ENCODE assay signal across 31 cellular contexts in genomic region chr7:83248000-83248399, GRCh38.
"Had no signal": no experiment of that assay in that cellular context is flagged by ENCODE, and none has a peak within 500 bp of the region (broad histone marks: within the 10 kb centered on the region; RNA-seq: fewer than 3 reads in every experiment).

No MANE protein-coding gene starts in this region.

- H3K27ac Mint-ChIP-seq: activated CD4-positive, alpha-beta memory T cell treated with anti-CD3 and anti-CD28 coated beads for 36 hours; activated CD4-positive, alpha-beta T cell treated with anti-CD3 and anti-CD28 coated beads, Interleukin-2, amount 10 ng/mL, durations not matched to agents 24 days and 14 days; activated naive CD4-positive, alpha-beta T cell treated with anti-CD3 and anti-CD28 coated beads, Interleukin-2, amount 50 U/mL, for 24 hours; activated naive CD8-positive, alpha-beta T cell treated with anti-CD3 and anti-CD28 coated beads, Interleukin-2, amount 50 U/mL, for 24 hours; activated T-cell treated with anti-CD3 and anti-CD28 coated beads, Interleukin-2, amount 50 U/mL, for 24 hours; activated T-helper 17 cell treated with anti-CD3 and anti-CD28 coated beads, Interleukin-2, amount 50 U/mL, for 72 hours; mesothelial cell of epicardium; naive B cell; nephron progenitor cell; T-helper 17 cell had no signal

- H3K9me3 Mint-ChIP-seq: activated CD4-positive, alpha-beta T cell treated with anti-CD3 and anti-CD28 coated beads, Interleukin-2, amount 10 ng/mL, durations not matched to agents 24 days and 14 days; nephron progenitor cell had no signal

- H3K9me3 ChIP-seq: esophagus squamous epithelium, neutrophil, right lobe of liver, testis, transverse colon had no signal

- H3K4me3 Mint-ChIP-seq: activated CD4-positive, alpha-beta memory T cell treated with anti-CD3 and anti-CD28 coated beads for 36 hours; activated CD4-positive, alpha-beta T cell treated with anti-CD3 and anti-CD28 coated beads, Interleukin-2, amount 10 ng/mL, durations not matched to agents 24 days and 14 days; activated naive CD4-positive, alpha-beta T cell treated with anti-CD3 and anti-CD28 coated beads, Interleukin-2, amount 50 U/mL, for 24 hours; activated naive CD8-positive, alpha-beta T cell treated with anti-CD3 and anti-CD28 coated beads, Interleukin-2, amount 50 U/mL, for 24 hours; activated T-cell treated with anti-CD3 and anti-CD28 coated beads, Interleukin-2, amount 50 U/mL, for 24 hours; activated T-helper 17 cell treated with anti-CD3 and anti-CD28 coated beads, Interleukin-2, amount 50 U/mL, for 72 hours; central memory CD8-positive, alpha-beta T cell; mesothelial cell of epicardium; naive B cell; nephron progenitor cell; T-helper 17 cell had no signal

- H3K27me3 ChIP-seq: esophagus squamous epithelium, neutrophil, right lobe of liver, testis, transverse colon had no signal

- H3K4me3 ChIP-seq: esophagus squamous epithelium, right lobe of liver, testis, transverse colon had no signal

- DNase-seq: activated CD4-positive, alpha-beta memory T cell treated with anti-CD3 and anti-CD28 coated beads for 36 hours; activated CD4-positive, alpha-beta T cell treated with anti-CD3 and anti-CD28 coated beads, Interleukin-2, amount 10 ng/mL, durations not matched to agents 24 days and 14 days; activated CD4-positive, CD25-positive, alpha-beta regulatory T cell treated with anti-CD3 and anti-CD28 coated beads, Interleukin-2, amount 50 U/mL, for 72 hours; activated CD8-positive, alpha-beta memory T cell treated with anti-CD3 and anti-CD28 coated beads, Interleukin-2, amount 50 U/mL, for 48 hours; activated naive CD8-positive, alpha-beta T cell treated with anti-CD3 and anti-CD28 coated beads, Interleukin-2, amount 50 U/mL, for 24 hours; activated T-cell treated with anti-CD3 and anti-CD28 coated beads, Interleukin-2, amount 50 U/mL, for 24 hours; amygdala; dermis blood vessel endothelial cell; effector CD4-positive, alpha-beta T cell; esophagus squamous epithelium; glutamatergic neuron; left cardiac atrium; left ventricle myocardium superior; naive B cell; nephron progenitor cell; right lobe of liver; stimulated activated CD4-positive, alpha-beta T cell treated with anti-CD3 and anti-CD28 coated beads, Interleukin-4, amount 100 ng/mL, for 1 hour; stimulated activated naive CD8-positive, alpha-beta T cell treated with anti-CD3 and anti-CD28 coated beads, Interleukin-15, Interleukin-2, amounts not matched to agents 100 U/mL and 50 U/mL, for 24 hours; T-helper 17 cell; T1000; testis; transverse colon; WERI-Rb-1 had no signal

- ATAC-seq: activated naive CD8-positive, alpha-beta T cell treated with anti-CD3 and anti-CD28 coated beads, Interleukin-2, amount 50 U/mL, for 24 hours; activated T-helper 17 cell treated with anti-CD3 and anti-CD28 coated beads, Interleukin-2, amount 50 U/mL, for 72 hours; left cardiac atrium; left ventricle myocardium superior; right lobe of liver; stimulated activated naive CD8-positive, alpha-beta T cell treated with anti-CD3 and anti-CD28 coated beads, Interleukin-15, Interleukin-2, amounts not matched to agents 100 U/mL and 50 U/mL, for 24 hours; T-helper 17 cell had no signal

- H3K36me3 Mint-ChIP-seq: activated CD4-positive, alpha-beta memory T cell treated with anti-CD3 and anti-CD28 coated beads for 36 hours; activated naive CD4-positive, alpha-beta T cell treated with anti-CD3 and anti-CD28 coated beads, Interleukin-2, amount 50 U/mL, for 24 hours; mesothelial cell of epicardium; naive B cell had no signal

- H3K36me3 ChIP-seq: esophagus squamous epithelium, neutrophil, right lobe of liver, transverse colon, WERI-Rb-1 had no signal

- H3K27me3 Mint-ChIP-seq: activated CD4-positive, alpha-beta memory T cell treated with anti-CD3 and anti-CD28 coated beads for 36 hours; activated CD4-positive, alpha-beta T cell treated with anti-CD3 and anti-CD28 coated beads, Interleukin-2, amount 10 ng/mL, durations not matched to agents 24 days and 14 days; activated naive CD4-positive, alpha-beta T cell treated with anti-CD3 and anti-CD28 coated beads, Interleukin-2, amount 50 U/mL, for 24 hours; activated naive CD8-positive, alpha-beta T cell treated with anti-CD3 and anti-CD28 coated beads, Interleukin-2, amount 50 U/mL, for 24 hours; activated T-cell treated with anti-CD3 and anti-CD28 coated beads, Interleukin-2, amount 50 U/mL, for 24 hours; activated T-helper 17 cell treated with anti-CD3 and anti-CD28 coated beads, Interleukin-2, amount 50 U/mL, for 72 hours; central memory CD8-positive, alpha-beta T cell; naive B cell; T-helper 17 cell had no signal

- H3K4me1 ChIP-seq: esophagus squamous epithelium, right lobe of liver, testis, transverse colon had no signal

- FAIRE-seq: bronchial epithelial cell, keratinocyte had no signal

- H3K4me1 Mint-ChIP-seq: activated CD4-positive, alpha-beta T cell treated with anti-CD3 and anti-CD28 coated beads, Interleukin-2, amount 10 ng/mL, durations not matched to agents 24 days and 14 days; activated naive CD4-positive, alpha-beta T cell treated with anti-CD3 and anti-CD28 coated beads, Interleukin-2, amount 50 U/mL, for 24 hours; activated naive CD8-positive, alpha-beta T cell treated with anti-CD3 and anti-CD28 coated beads, Interleukin-2, amount 50 U/mL, for 24 hours; activated T-helper 17 cell treated with anti-CD3 and anti-CD28 coated beads, Interleukin-2, amount 50 U/mL, for 72 hours; central memory CD8-positive, alpha-beta T cell; naive B cell; nephron progenitor cell; T-helper 17 cell had no signal

- H3K27ac ChIP-seq: epithelial cell of prostate, esophagus squamous epithelium, neutrophil, right lobe of liver, testis, transverse colon, WERI-Rb-1 had no signal
